In genomic region chr1:205780335-205780734, GRCh38 we compare ENCODE assay signal across 17 cellular contexts. TPM values are rescaled to one million over a fixed set of nuclear protein-coding genes. Genes with fewer than 3 reads are reported as not detected.
DNase-seq lines count a peak whose midpoint lies in the region; ATAC-seq and TF ChIP-seq lines count a peak whose summit lies in the region.
"Had no signal": no experiment of that assay in that cellular context is flagged by ENCODE, and none has a peak within 500 bp of the region (broad histone marks: within the 10 kb centered on the region; RNA-seq: fewer than 3 reads in every experiment).

No MANE protein-coding gene starts in this region.

- no peak overlapping the region for H3K23ac ChIP-seq in trophoblast cell (ENCODE audit: low read length)

- no peak overlapping the region for H2BK120ac ChIP-seq in trophoblast cell (ENCODE audit: insufficient read depth, low read length, poor library complexity)

- peaks cover 14% of the 10 kb centered on the region for H3K4me1 Mint-ChIP-seq in MCF 10A (ENCODE audit: insufficient read depth, unreplicated experiment)
- peaks cover 21% of the 10 kb centered on the region for H3K4me1 Mint-ChIP-seq in CD4-positive, alpha-beta T cell (ENCODE audit: low read depth)
- H3K4me1 Mint-ChIP-seq in central memory CD8-positive, alpha-beta T cell: peaks cover 36% of the 10 kb centered on the region
- peaks cover 13 to 29% of the 10 kb centered on the region in 2 donors for H3K4me1 Mint-ChIP-seq in stimulated activated naive B cell treated with anti-CD40 and anti-IgM and Interleukin-4, amounts not matched to agents 10 μg/mL and 1 μg/mL and 100 μg/mL, for 72 hours

- H3K27me3 ChIP-seq in breast epithelium (no peaks in the 10 kb centered on the region), trophoblast cell (ENCODE audit: insufficient read depth, low read length) (no peaks in the 10 kb centered on the region)
- H3K27me3 ChIP-seq in CD4-positive, alpha-beta T cell (ENCODE audit: control insufficient read depth, insufficient read depth, low read length): no peaks in the 10 kb centered on the region
- H3K27me3 ChIP-seq: BE2C had no signal

- no peaks in the 10 kb centered on the region for H3K79me1 ChIP-seq in trophoblast cell (ENCODE audit: low read length)

- H4K12ac ChIP-seq in trophoblast cell (ENCODE audit: low read depth, low read length): no peak overlapping the region

- POLR2A ChIA-PET in MCF 10A (lab: Yijun Ruan, JAX): interaction anchor here (0.6 kb wide), 1 partner anchor 65 kb away, joined by 5 read pairs; no protein-coding TSS in a partner anchor
- POLR2A ChIA-PET in CD4-positive, alpha-beta T cell (lab: Charles Lee): no interaction called here

- no peak overlapping the region for H3K27ac Mint-ChIP-seq in MCF 10A (ENCODE audit: low read depth, unreplicated experiment)
- H3K27ac Mint-ChIP-seq in CD4-positive, alpha-beta T cell: no peak overlapping the region
- H3K27ac Mint-ChIP-seq in central memory CD8-positive, alpha-beta T cell (ENCODE audit: low read depth): peak overlapping the region; percentile 86
- peak overlapping the region; percentile 57 for H3K27ac Mint-ChIP-seq in stimulated activated naive B cell treated with anti-CD40 and anti-IgM and Interleukin-4, amounts not matched to agents 10 μg/mL and 1 μg/mL and 100 μg/mL, for 72 hours

- H3K18ac ChIP-seq in trophoblast cell (ENCODE audit: low read length): no peak overlapping the region

- no peaks in the 10 kb centered on the region for H3K79me2 ChIP-seq in trophoblast cell (ENCODE audit: control insufficient read depth, insufficient read depth, low read length, poor library complexity)

- H3K14ac ChIP-seq in trophoblast cell (ENCODE audit: low read length): no peak overlapping the region

- no peaks in the 10 kb centered on the region for H3K36me3 Mint-ChIP-seq in MCF 10A (ENCODE audit: insufficient read depth, unreplicated experiment)
- peaks cover 2% of the 10 kb centered on the region for H3K36me3 Mint-ChIP-seq in CD4-positive, alpha-beta T cell (ENCODE audit: low read depth)
- peaks cover 4% of the 10 kb centered on the region for H3K36me3 Mint-ChIP-seq in central memory CD8-positive, alpha-beta T cell (ENCODE audit: insufficient read depth)
- peaks cover under 1 to 1% of the 10 kb centered on the region in 2 donors for H3K36me3 Mint-ChIP-seq in stimulated activated naive B cell treated with anti-CD40 and anti-IgM and Interleukin-4, amounts not matched to agents 10 μg/mL and 1 μg/mL and 100 μg/mL, for 72 hours

- no peak overlapping the region for H2AFZ ChIP-seq in trophoblast cell (ENCODE audit: insufficient read depth, low read length, poor library complexity)

- no peak overlapping the region for H2BK12ac ChIP-seq in trophoblast cell (ENCODE audit: low read length)

- H3K4me1 ChIP-seq in breast epithelium (peaks cover 0 to 7% of the 10 kb centered on the region in 2 donors), trophoblast cell (ENCODE audit: control insufficient read depth in 1 of 2, insufficient read depth in 2 of 2, low read length in 2 of 2) (no peaks in the 10 kb centered on the region)
- H3K4me1 ChIP-seq: BE2C had no signal

- no peak overlapping the region for H3K4me3 Mint-ChIP-seq in MCF 10A (ENCODE audit: unreplicated experiment)
- H3K4me3 Mint-ChIP-seq in CD4-positive, alpha-beta T cell: no peak overlapping the region
- H3K4me3 Mint-ChIP-seq in central memory CD8-positive, alpha-beta T cell: no peak overlapping the region
- no peak overlapping the region for H3K4me3 Mint-ChIP-seq in stimulated activated naive B cell treated with anti-CD40 and anti-IgM and Interleukin-4, amounts not matched to agents 10 μg/mL and 1 μg/mL and 100 μg/mL, for 72 hours
- H3K4me3 Mint-ChIP-seq: CD4-positive, alpha-beta memory T cell had no signal

- no peaks in the 10 kb centered on the region for H3K9me3 Mint-ChIP-seq in MCF 10A (ENCODE audit: unreplicated experiment)
- H3K9me3 Mint-ChIP-seq in CD4-positive, alpha-beta T cell: no peaks in the 10 kb centered on the region
- no peaks in the 10 kb centered on the region for H3K9me3 Mint-ChIP-seq in central memory CD8-positive, alpha-beta T cell
- no peaks in the 10 kb centered on the region for H3K9me3 Mint-ChIP-seq in stimulated activated naive B cell treated with anti-CD40 and anti-IgM and Interleukin-4, amounts not matched to agents 10 μg/mL and 1 μg/mL and 100 μg/mL, for 72 hours
- H3K9me3 Mint-ChIP-seq: CD4-positive, alpha-beta memory T cell had no signal

- WGBS in trophoblast cell (ENCODE audit: extremely low coverage, insufficient coverage, insufficient read length): no CpG with 5 or more reads among the region's 5 CpGs

- no peak overlapping the region for H2AK5ac ChIP-seq in trophoblast cell (ENCODE audit: low read length)

- H3K4ac ChIP-seq in trophoblast cell (ENCODE audit: low read depth, low read length): no peak overlapping the region

- H3K9me3 ChIP-seq in breast epithelium (no peaks in the 10 kb centered on the region), trophoblast cell (ENCODE audit: insufficient read depth, low read depth, low read length) (no peaks in the 10 kb centered on the region)
- no peaks in the 10 kb centered on the region for H3K9me3 ChIP-seq in CD4-positive, alpha-beta T cell (ENCODE audit: control insufficient read depth, low read length)
- H3K9me3 ChIP-seq: BE2C had no signal

- H3K4me3 ChIP-seq in breast epithelium (no peak overlapping the region), trophoblast cell (ENCODE audit: low read depth, low read length) (no peak overlapping the region)

- no peaks in the 10 kb centered on the region for H3K27me3 Mint-ChIP-seq in MCF 10A (ENCODE audit: insufficient read depth, unreplicated experiment)
- no peaks in the 10 kb centered on the region for H3K27me3 Mint-ChIP-seq in CD4-positive, alpha-beta T cell
- no peaks in the 10 kb centered on the region for H3K27me3 Mint-ChIP-seq in central memory CD8-positive, alpha-beta T cell
- H3K27me3 Mint-ChIP-seq in stimulated activated naive B cell treated with anti-CD40 and anti-IgM and Interleukin-4, amounts not matched to agents 10 μg/mL and 1 μg/mL and 100 μg/mL, for 72 hours: no peaks in the 10 kb centered on the region
- H3K27me3 Mint-ChIP-seq: CD4-positive, alpha-beta memory T cell had no signal

- no peaks in the 10 kb centered on the region for H3K36me3 ChIP-seq in breast epithelium
- H3K36me3 ChIP-seq in trophoblast cell (ENCODE audit: control insufficient read depth in 1 of 2, insufficient read depth in 2 of 2, low read length in 2 of 2): no peaks in the 10 kb centered on the region
- H3K36me3 ChIP-seq: BE2C had no signal

- H4K8ac ChIP-seq in trophoblast cell (ENCODE audit: low read depth, low read length): no peak overlapping the region

- BruUV-seq in MCF 10A (replicated peaks; lab: Mats Ljungman, UMichigan): no TSS peak

- peak; percentile 9 for TF ChIP-seq CTCF in MCF 10A (IDR thresholded peaks at IDR 0.05; ENCODE audit: unreplicated experiment)
- TF ChIP-seq CTCF in breast epithelium (IDR thresholded peaks at IDR 0.05): no peak
- peak; percentile 18 for TF ChIP-seq CTCF in CD4-positive, alpha-beta T cell (IDR thresholded peaks at IDR 0.05)

- H2BK5ac ChIP-seq in trophoblast cell (ENCODE audit: low read depth, low read length, poor library complexity): no peak overlapping the region

- H3K27ac ChIP-seq in breast epithelium (no peak overlapping the region), trophoblast cell (ENCODE audit: low read depth, low read length) (no peak overlapping the region)
- H3K27ac ChIP-seq in CD4-positive, alpha-beta T cell (ENCODE audit: low read depth, low read length): no peak overlapping the region

- CTCF ChIA-PET in MCF 10A (lab: Yijun Ruan, JAX): no interaction called here
- CTCF ChIA-PET in CD4-positive, alpha-beta T cell (lab: Charles Lee): no interaction called here

- intact Hi-C loops in MCF 10A (cut with micrococcal nuclease): no loop called here
- intact Hi-C loops in breast epithelium (cut with DNase I; ENCODE audit: low total_unique reads): no loop called here
- intact Hi-C loops in CD4-positive, alpha-beta T cell (cut with DNase I, micrococcal nuclease): loop anchor here in 1 of 2 experiments (5.0 kb wide), 1 partner anchor 188 kb away; no protein-coding TSS in a partner anchor

- no peak overlapping the region for H3K4me2 ChIP-seq in trophoblast cell (ENCODE audit: low read length)

- no peak for TF ChIP-seq POLR2A in breast epithelium (IDR thresholded peaks at IDR 0.05)

- DNase-seq in MCF 10A (ENCODE audit: unreplicated experiment) (no peak), breast epithelium (ENCODE audit: low spot score in 2 of 2) (no peak), trophoblast cell (no peak), NCI-H146 treated with DMSO at 0.1 percent for 48 hours (lab: John Stamatoyannopoulos, UW; ENCODE audit: unreplicated experiment) (no peak)
- no peak for DNase-seq in CD4-positive, alpha-beta T cell
- no peak for DNase-seq in central memory CD8-positive, alpha-beta T cell (ENCODE audit: low spot score in 2 of 2)
- DNase-seq in stimulated activated naive B cell treated with anti-CD40 and anti-IgM and Interleukin-4, amounts not matched to agents 10 μg/mL and 1 μg/mL and 100 μg/mL, for 72 hours: no peak
- DNase-seq: BE2C; C1 segment of cervical spinal cord; CD4-positive, alpha-beta memory T cell; DMS153; DMS79; GDM1; GOT3; H7 had no signal

- no peak for ATAC-seq in CD4-positive, alpha-beta T cell (ENCODE audit: poor library complexity)
- ATAC-seq in central memory CD8-positive, alpha-beta T cell (replicated peaks; ENCODE audit: extremely low read depth, poor library complexity, severe bottlenecking): no peak
- ATAC-seq in stimulated activated naive B cell treated with anti-CD40 and anti-IgM and Interleukin-4, amounts not matched to agents 10 μg/mL and 1 μg/mL and 100 μg/mL, for 72 hours (replicated peaks): no peak
- ATAC-seq: HCT116, HepG2 had no signal

- no peak overlapping the region for H3K9ac ChIP-seq in trophoblast cell (ENCODE audit: low read length)

- no peak overlapping the region for H4K91ac ChIP-seq in trophoblast cell (ENCODE audit: low read depth, low read length)

RNA-seq across cellular contexts. Expression of gene RAB29, which starts 5.1 kb away (rescaled TPM):
- total RNA-seq in MCF 10A (2022): 33.6 and 44.8 TPM in 2 replicates
- 10 to 100 TPM; 22.4 to 30.3 (median 23.9) TPM for total RNA-seq in breast epithelium
- total RNA-seq in CD4-positive, alpha-beta T cell: 10 to 100 TPM; 11.7 to 11.8 TPM
- 1.4 and 1.6 TPM in 2 replicates for polyA plus RNA-seq in trophoblast cell (2013)

RNA-seq across cellular contexts. Expression of gene NUCKS1, which starts 30.4 kb away (rescaled TPM):
- 605 and 615 TPM in 2 replicates for total RNA-seq in MCF 10A (2022)
- 100 to 1,000 TPM in 1 of 3 donors, 10 to 100 TPM in 2; 80.6 to 188 (median 86.9) TPM for total RNA-seq in breast epithelium
- total RNA-seq in CD4-positive, alpha-beta T cell: 10 to 100 TPM; 80.6 to 84.7 TPM
- polyA plus RNA-seq in trophoblast cell (2013): 151 and 162 TPM in 2 replicates

RNA-seq across cellular contexts. Expression of gene SLC41A1, which starts 32.7 kb away (rescaled TPM):
- total RNA-seq in MCF 10A (2022) (48.8 and 49.7 TPM in 2 replicates), breast epithelium (10 to 100 TPM; 13.9 to 18.0 (median 16.8) TPM)
- total RNA-seq in CD4-positive, alpha-beta T cell: 10 to 100 TPM; 23.8 to 26.4 TPM
- 13.0 and 13.7 TPM in 2 replicates for polyA plus RNA-seq in trophoblast cell (2013)

Comparison
In these comparisons a context has a peak if more than half of its experiments do, and no peak if none do; other contexts are left out.
1. CTCF ChIP-seq: peak in MCF 10A (single experiment) and CD4-positive, alpha-beta T cell (single experiment); none in breast epithelium (0 of 3).
2. H3K27ac Mint-ChIP-seq: peak in central memory CD8-positive, alpha-beta T cell (single experiment) and stimulated activated naive B cell treated with anti-CD40 and anti-IgM and Interleukin-4, amounts not matched to agents 10 μg/mL and 1 μg/mL and 100 μg/mL, for 72 hours (single experiment); none in MCF 10A (single experiment) and CD4-positive, alpha-beta T cell (single experiment).